In genomic region chr1:208207388-208208131, GRCh38 we compare ENCODE assay signal across 10 cellular contexts. TPM values are rescaled to one million over a fixed set of nuclear protein-coding genes. Genes with fewer than 3 reads are reported as not detected.
DNase-seq lines count a peak whose midpoint lies in the region; ATAC-seq and TF ChIP-seq lines count a peak whose summit lies in the region.
"Had no signal": no experiment of that assay in that cellular context is flagged by ENCODE, and none has a peak within 500 bp of the region (broad histone marks: within the 10 kb centered on the region; RNA-seq: fewer than 3 reads in every experiment).

No MANE protein-coding gene starts in this region.

- H3K4me1 ChIP-seq in body of pancreas (peaks cover 77% of the 10 kb centered on the region), liver (ENCODE audit: control insufficient read depth in 4 of 4, insufficient read depth in 4 of 4, low read length in 3 of 4) (peaks cover 4 to 30% (median 22%) of the 10 kb centered on the region in 4 donors)

- no peak for TF ChIP-seq CTCF in body of pancreas (IDR thresholded peaks at IDR 0.05)
- TF ChIP-seq CTCF in liver (IDR thresholded peaks at IDR 0.05; ENCODE audit: low read depth, low read length, missing input control) = no peak

- peak; percentile 97 for DNase-seq in A172 (ENCODE audit: low spot score)
- peak; percentile 98 for DNase-seq in LHCN-M2 (ENCODE audit: low read depth)
- peak; percentile 71 to 84 (median 80) for DNase-seq in body of pancreas
- no peak for DNase-seq in NCI-H2171 (lab: John Stamatoyannopoulos, UW)
- no peak for DNase-seq in activated effector memory CD4-positive, alpha-beta T cell treated with Interleukin-2 at 50 U/mL for 16 hours
- DNase-seq in foreskin melanocyte = no peak
- DNase-seq: activated naive CD8-positive, alpha-beta T cell treated with anti-CD3 and anti-CD28 coated beads, Interleukin-2, amount 10 ng/mL, durations not matched to agents 7 days and 5 days; CD4-positive, CD25-positive, alpha-beta regulatory T cell had no signal

- no peak for TF ChIP-seq POLR2A in body of pancreas (IDR thresholded peaks at IDR 0.05)

- H3K27me3 ChIP-seq in body of pancreas = no peaks in the 10 kb centered on the region
- H3K27me3 ChIP-seq in liver (ENCODE audit: control insufficient read depth in 4 of 4, insufficient read depth in 4 of 4, low read length in 3 of 4) = no peaks in the 10 kb centered on the region

- intact Hi-C loops in body of pancreas (cut with DNase I) = no loop called here

- H3K9me3 ChIP-seq in body of pancreas = no peaks in the 10 kb centered on the region
- no peaks in the 10 kb centered on the region for H3K9me3 ChIP-seq in liver (ENCODE audit: control insufficient read depth in 4 of 4, low read length in 3 of 4)

- ATAC-seq in body of pancreas = peak; percentile 63
- ATAC-seq in HG03354 (IDR thresholded peaks at IDR 0.05; ENCODE audit: poor library complexity, severe bottlenecking, unreplicated experiment) = no peak

- peaks cover 0 to 3% of the 10 kb centered on the region in 2 donors for H3K36me3 ChIP-seq in body of pancreas (replicated peaks in 1 of 2; ENCODE audit: insufficient read depth in 1 of 2, low read depth in 2 of 2)
- peaks cover 0 to 3% (median 0%) of the 10 kb centered on the region in 4 donors for H3K36me3 ChIP-seq in liver (ENCODE audit: control insufficient read depth in 4 of 4, insufficient read depth in 3 of 4, low read depth in 1 of 4, low read length in 3 of 4)

- peak in 1 of 2 donors; percentile 16 for TF ChIP-seq RAD21 in liver (IDR thresholded peaks at IDR 0.05)

- H3K4me3 ChIP-seq in body of pancreas (no peak overlapping the region), liver (ENCODE audit: low read depth in 1 of 3, low read length in 3 of 3) (no peak overlapping the region)

- H3K9ac ChIP-seq in liver (ENCODE audit: low read depth in 1 of 2, low read length in 2 of 2) = no peak overlapping the region

- WGBS in body of pancreas, 2 donors = 49 to 50% methylated on average over 10 of the region's 10 CpGs
- WGBS in liver = 52% methylated on average over 10 of the region's 10 CpGs

- peak overlapping the region; percentile 18 to 65 (median 51) for H3K27ac ChIP-seq in body of pancreas
- peak overlapping the region; percentile 36 to 39 for H3K27ac ChIP-seq in liver (ENCODE audit: low read depth in 1 of 2, low read length in 2 of 2)

TF ChIP-seq in liver, 16 proteins besides CTCF, POLR2A, EP300 and RAD21:
- TF ChIP-seq ATF3 (IDR thresholded peaks at IDR 0.05) (no peak), HNF4A (conservative IDR thresholded peaks at IDR 0.05) (peak; percentile 36 to 37), EGR1 (IDR thresholded peaks at IDR 0.05; ENCODE audit: low read depth in 2 of 2) (peak in 1 of 2 donors; percentile 65), FOXA1 (IDR thresholded peaks at IDR 0.05) (no peak), REST (IDR thresholded peaks at IDR 0.05) (no peak), SP1 (IDR thresholded peaks at IDR 0.05) (peak; percentile 77), FOXA2 (IDR thresholded peaks at IDR 0.05) (no peak), GABPA (IDR thresholded peaks at IDR 0.05 in 1 of 2, conservative IDR thresholded peaks at IDR 0.05 in 1 of 2) (no peak), NR2F2 (IDR thresholded peaks at IDR 0.05) (no peak), RXRA (IDR thresholded peaks at IDR 0.05) (peak; percentile 23 to 37), YY1 (IDR thresholded peaks at IDR 0.05) (no peak), HNF4G (IDR thresholded peaks at IDR 0.05) (no peak), TAF1 (conservative IDR thresholded peaks at IDR 0.05) (no peak), JUND (IDR thresholded peaks at IDR 0.05) (no peak), ZBTB33 (IDR thresholded peaks at IDR 0.05) (no peak), MAX (IDR thresholded peaks at IDR 0.05) (peak; percentile 85)
TF ChIP-seq in liver: peak in this region for 5.

RNA-seq across cellular contexts. Expression of gene PLXNA2, which starts 36.6 kb away (rescaled TPM):
- total RNA-seq in A172 (2014; rRNA removed; shearing (Covaris generic)) = 6.8 and 15.8 TPM in 2 replicates
- 17.7 and 24.2 TPM in 2 replicates for total RNA-seq in LHCN-M2 (2014; rRNA removed)
- polyA plus RNA-seq in LHCN-M2 (2012) = 6.8 TPM
- 10 to 100 TPM; 44.5 to 51.6 TPM for total RNA-seq in body of pancreas
- 1 to 10 TPM; 2.8 to 9.2 TPM for total RNA-seq in liver
- polyA plus RNA-seq in liver = 1 to 10 TPM; 1.8 to 2.7 TPM

Comparison
In these comparisons a context has a peak if more than half of its experiments do, and no peak if none do; other contexts are left out.
1. DNase-seq: peak in A172 (single experiment), LHCN-M2 (single experiment) and body of pancreas (4 of 4); none in NCI-H2171 (single experiment), activated effector memory CD4-positive, alpha-beta T cell treated with Interleukin-2 at 50 U/mL for 16 hours (single experiment) and foreskin melanocyte (single experiment).